In genomic region chr2:240456607-240457222, GRCh38 we compare ENCODE assay signal across 20 cellular contexts. TPM values are rescaled to one million over a fixed set of nuclear protein-coding genes. Genes with fewer than 3 reads are reported as not detected.
DNase-seq lines count a peak whose midpoint lies in the region; ATAC-seq and TF ChIP-seq lines count a peak whose summit lies in the region.
"Had no signal": no experiment of that assay in that cellular context is flagged by ENCODE, and none has a peak within 500 bp of the region (broad histone marks: within the 10 kb centered on the region; RNA-seq: fewer than 3 reads in every experiment).

No MANE protein-coding gene starts in this region.

- H3K18ac ChIP-seq in mesendoderm (ENCODE audit: low read length), result no peak overlapping the region

- no peaks in the 10 kb centered on the region for H3K36me3 ChIP-seq in mesendoderm (ENCODE audit: control insufficient read depth, insufficient read depth, low read length)
- no peaks in the 10 kb centered on the region for H3K36me3 ChIP-seq in smooth muscle cell (ENCODE audit: low read depth)
- no peaks in the 10 kb centered on the region for H3K36me3 ChIP-seq in brain microvascular endothelial cell (replicated peaks)
- H3K36me3 ChIP-seq: colonic mucosa, left lung had no signal

- H3K4me3 Mint-ChIP-seq in activated naive CD8-positive, alpha-beta T cell treated with anti-CD3 and anti-CD28 coated beads for 36 hours, result no peak overlapping the region
- no peak overlapping the region for H3K4me3 Mint-ChIP-seq in activated naive CD8-positive, alpha-beta T cell treated with anti-CD3 and anti-CD28 coated beads, Interleukin-2, amount 50 U/mL, for 24 hours
- H3K4me3 Mint-ChIP-seq: activated CD4-positive, alpha-beta T cell treated with anti-CD3 and anti-CD28 coated beads for 36 hours; stimulated activated naive B cell treated with anti-CD40 and anti-IgM and Interleukin-4, amounts not matched to agents 10 μg/mL and 1 μg/mL and 100 μg/mL, for 72 hours had no signal

- H3K27ac ChIP-seq in VCaP (peak overlapping the region; percentile 78), mesendoderm (ENCODE audit: low read depth, low read length) (no peak overlapping the region), smooth muscle cell (ENCODE audit: low read depth) (no peak overlapping the region), brain microvascular endothelial cell (no peak overlapping the region)
- H3K27ac ChIP-seq: colonic mucosa, left lung, SK-N-MC, tibial artery had no signal

- no CpG with 5 or more reads among the region's 13 CpGs for WGBS in mesendoderm (ENCODE audit: extremely low coverage, insufficient coverage, low lambda C conversion rate)
- WGBS in smooth muscle cell (ENCODE audit: low lambda C conversion rate), result 66% methylated on average over 13 of the region's 13 CpGs

- H3K23ac ChIP-seq in mesendoderm (ENCODE audit: low read length), result no peak overlapping the region

- in situ Hi-C loops in brain microvascular endothelial cell (cut with HindIII; ENCODE audit: low pct_ligation_motif_present, low sequenced_read_pairs), result no loop called here

- H3K27me3 ChIP-seq in mesendoderm (ENCODE audit: insufficient read depth, low read length, poor library complexity), result peaks cover 12% of the 10 kb centered on the region
- peaks cover 24% of the 10 kb centered on the region for H3K27me3 ChIP-seq in smooth muscle cell (ENCODE audit: low read depth)
- H3K27me3 ChIP-seq in brain microvascular endothelial cell (replicated peaks), result peaks cover 2% of the 10 kb centered on the region
- H3K27me3 ChIP-seq: tibial artery had no signal

- TF ChIP-seq CTCF in VCaP (conservative IDR thresholded peaks at IDR 0.05) (no peak), smooth muscle cell (IDR thresholded peaks at IDR 0.05; ENCODE audit: borderline replicate concordance, insufficient read depth, poor library complexity, severe bottlenecking) (no peak), brain microvascular endothelial cell (IDR thresholded peaks at IDR 0.05; ENCODE audit: low read depth, low read length, missing control alignments) (no peak)

- peak; percentile 4 for DNase-seq in activated naive CD8-positive, alpha-beta T cell treated with anti-CD3 and anti-CD28 coated beads for 36 hours
- DNase-seq in activated naive CD8-positive, alpha-beta T cell treated with anti-CD3 and anti-CD28 coated beads, Interleukin-2, amount 50 U/mL, for 24 hours, result no peak
- DNase-seq in mesendoderm (no peak), smooth muscle cell (lab: John Stamatoyannopoulos, UW; ENCODE audit: unreplicated experiment) (no peak), brain microvascular endothelial cell (no peak), HK-2 (ENCODE audit: unreplicated experiment) (no peak)
- DNase-seq: activated CD4-positive, alpha-beta T cell treated with anti-CD3 and anti-CD28 coated beads for 36 hours; activated CD8-positive, alpha-beta memory T cell treated with anti-CD3 and anti-CD28 coated beads, Interleukin-2, amount 50 U/mL, for 4 hours; activated gamma-delta T cell; MM.1S; NCI-H187; NCI-H69; stimulated activated naive B cell treated with anti-CD40 and anti-IgM and Interleukin-4, amounts not matched to agents 10 μg/mL and 1 μg/mL and 100 μg/mL, for 72 hours; tibial artery had no signal

- H3K4me1 ChIP-seq in mesendoderm (ENCODE audit: control insufficient read depth, low read depth, low read length) (peaks cover 11% of the 10 kb centered on the region), smooth muscle cell (ENCODE audit: low read depth) (peaks cover 46% of the 10 kb centered on the region)

- H3K27me3 Mint-ChIP-seq in activated naive CD8-positive, alpha-beta T cell treated with anti-CD3 and anti-CD28 coated beads for 36 hours, result peaks cover 38% of the 10 kb centered on the region
- peaks cover 30% of the 10 kb centered on the region for H3K27me3 Mint-ChIP-seq in activated naive CD8-positive, alpha-beta T cell treated with anti-CD3 and anti-CD28 coated beads, Interleukin-2, amount 50 U/mL, for 24 hours

- H3K4me3 ChIP-seq in mesendoderm (ENCODE audit: low read length) (no peak overlapping the region), smooth muscle cell (no peak overlapping the region), brain microvascular endothelial cell (ENCODE audit: low read depth, low read length) (no peak overlapping the region)
- H3K4me3 ChIP-seq: colonic mucosa, SK-N-MC, tibial artery had no signal

- H2BK120ac ChIP-seq in mesendoderm (ENCODE audit: low read depth, low read length), result no peak overlapping the region

- H4K5ac ChIP-seq in mesendoderm (ENCODE audit: low read length), result no peak overlapping the region

- H3K27ac Mint-ChIP-seq in activated naive CD8-positive, alpha-beta T cell treated with anti-CD3 and anti-CD28 coated beads for 36 hours, result no peak overlapping the region
- H3K27ac Mint-ChIP-seq in activated naive CD8-positive, alpha-beta T cell treated with anti-CD3 and anti-CD28 coated beads, Interleukin-2, amount 50 U/mL, for 24 hours, result no peak overlapping the region
- H3K27ac Mint-ChIP-seq: activated CD4-positive, alpha-beta T cell treated with anti-CD3 and anti-CD28 coated beads for 36 hours; CD14-positive monocyte; stimulated activated naive B cell treated with anti-CD40 and anti-IgM and Interleukin-4, amounts not matched to agents 10 μg/mL and 1 μg/mL and 100 μg/mL, for 72 hours had no signal

- H2AFZ ChIP-seq in smooth muscle cell (ENCODE audit: low read depth), result no peak overlapping the region

- ATAC-seq in activated naive CD8-positive, alpha-beta T cell treated with anti-CD3 and anti-CD28 coated beads, Interleukin-2, amount 50 U/mL, for 24 hours, result no peak
- ATAC-seq in HG02852 (IDR thresholded peaks at IDR 0.05; ENCODE audit: unreplicated experiment), result no peak
- ATAC-seq: activated CD4-positive, alpha-beta T cell treated with anti-CD3 and anti-CD28 coated beads for 36 hours; stimulated activated naive B cell treated with anti-CD40 and anti-IgM and Interleukin-4, amounts not matched to agents 10 μg/mL and 1 μg/mL and 100 μg/mL, for 72 hours had no signal

- H2BK5ac ChIP-seq in mesendoderm (ENCODE audit: low read length), result no peak overlapping the region

- peak overlapping the region; percentile 56 for H3K56ac ChIP-seq in mesendoderm (ENCODE audit: low read length)

- no peaks in the 10 kb centered on the region for H3K9me3 Mint-ChIP-seq in activated naive CD8-positive, alpha-beta T cell treated with anti-CD3 and anti-CD28 coated beads for 36 hours
- H3K9me3 Mint-ChIP-seq in activated naive CD8-positive, alpha-beta T cell treated with anti-CD3 and anti-CD28 coated beads, Interleukin-2, amount 50 U/mL, for 24 hours, result no peaks in the 10 kb centered on the region
- H3K9me3 Mint-ChIP-seq: stimulated activated naive B cell treated with anti-CD40 and anti-IgM and Interleukin-4, amounts not matched to agents 10 μg/mL and 1 μg/mL and 100 μg/mL, for 72 hours had no signal

- H3K79me2 ChIP-seq in mesendoderm (ENCODE audit: control insufficient read depth, insufficient read depth, low read length) (no peaks in the 10 kb centered on the region), smooth muscle cell (ENCODE audit: low read depth) (peaks cover 5% of the 10 kb centered on the region)

- no peaks in the 10 kb centered on the region for H3K9me3 ChIP-seq in smooth muscle cell (replicated peaks; ENCODE audit: low read depth)
- H3K9me3 ChIP-seq: colonic mucosa, left lung, tibial artery had no signal

- H4K8ac ChIP-seq in mesendoderm (ENCODE audit: low read depth, low read length), result no peak overlapping the region

- H3K4me2 ChIP-seq in mesendoderm (ENCODE audit: low read length) (no peak overlapping the region), smooth muscle cell (peak overlapping the region; percentile 80)

- H3K4me1 Mint-ChIP-seq in activated naive CD8-positive, alpha-beta T cell treated with anti-CD3 and anti-CD28 coated beads for 36 hours, result peaks cover 9% of the 10 kb centered on the region
- H3K4me1 Mint-ChIP-seq in activated naive CD8-positive, alpha-beta T cell treated with anti-CD3 and anti-CD28 coated beads, Interleukin-2, amount 50 U/mL, for 24 hours, result peaks cover 6% of the 10 kb centered on the region
- H3K4me1 Mint-ChIP-seq: CD14-positive monocyte had no signal

- H2BK15ac ChIP-seq in mesendoderm (replicated peaks; ENCODE audit: low read depth), result no peak overlapping the region

- H3K9ac ChIP-seq in mesendoderm (ENCODE audit: low read length) (no peak overlapping the region), smooth muscle cell (ENCODE audit: low read depth) (no peak overlapping the region)

- H4K20me1 ChIP-seq in smooth muscle cell (ENCODE audit: low read depth), result peaks cover 92% of the 10 kb centered on the region

- H3K4ac ChIP-seq in mesendoderm (ENCODE audit: low read depth, low read length), result no peak overlapping the region

- H3K79me1 ChIP-seq in mesendoderm (ENCODE audit: low read length), result no peaks in the 10 kb centered on the region

- H2AK5ac ChIP-seq in mesendoderm (ENCODE audit: low read length), result no peak overlapping the region

- H3K36me3 Mint-ChIP-seq in activated naive CD8-positive, alpha-beta T cell treated with anti-CD3 and anti-CD28 coated beads for 36 hours, result no peaks in the 10 kb centered on the region
- no peaks in the 10 kb centered on the region for H3K36me3 Mint-ChIP-seq in activated naive CD8-positive, alpha-beta T cell treated with anti-CD3 and anti-CD28 coated beads, Interleukin-2, amount 50 U/mL, for 24 hours (ENCODE audit: low read depth)
- H3K36me3 Mint-ChIP-seq: stimulated activated naive B cell treated with anti-CD40 and anti-IgM and Interleukin-4, amounts not matched to agents 10 μg/mL and 1 μg/mL and 100 μg/mL, for 72 hours had no signal

- peaks cover 2% of the 10 kb centered on the region for H3F3A ChIP-seq in smooth muscle cell (ENCODE audit: low read depth)

RNA-seq across cellular contexts. Expression of gene GPC1, which starts 21.3 kb away (rescaled TPM):
- total RNA-seq in activated naive CD8-positive, alpha-beta T cell treated with anti-CD3 and anti-CD28 coated beads for 36 hours, result 1 to 10 TPM in 1 of 2 experiments, under 1 TPM in 1; 0.64 to 1.3 TPM
- 13.5 TPM for polyA plus RNA-seq in mesendoderm (2013, experiment 1 of 2)
- 14.4 TPM for polyA plus RNA-seq in mesendoderm (2013, experiment 2 of 2)
- 86.4 and 88.9 TPM in 2 replicates for total RNA-seq in smooth muscle cell
- polyA plus RNA-seq in smooth muscle cell, result 221 and 236 TPM in 2 replicates
- polyA plus RNA-seq: CD14-positive monocyte had no signal

Comparison
In these comparisons a context has a peak if more than half of its experiments do, and no peak if none do; other contexts are left out.
1. RNA of gene GPC1, which starts 21.3 kb away (total RNA-seq): 86.4 to 88.9 TPM in smooth muscle cell; 0.64 to 1.3 TPM in activated naive CD8-positive, alpha-beta T cell treated with anti-CD3 and anti-CD28 coated beads for 36 hours; every median in the first group is over 10 times any median in the second.